18 cellular contexts compared by ENCODE assay signal in the genomic region with DNA sequence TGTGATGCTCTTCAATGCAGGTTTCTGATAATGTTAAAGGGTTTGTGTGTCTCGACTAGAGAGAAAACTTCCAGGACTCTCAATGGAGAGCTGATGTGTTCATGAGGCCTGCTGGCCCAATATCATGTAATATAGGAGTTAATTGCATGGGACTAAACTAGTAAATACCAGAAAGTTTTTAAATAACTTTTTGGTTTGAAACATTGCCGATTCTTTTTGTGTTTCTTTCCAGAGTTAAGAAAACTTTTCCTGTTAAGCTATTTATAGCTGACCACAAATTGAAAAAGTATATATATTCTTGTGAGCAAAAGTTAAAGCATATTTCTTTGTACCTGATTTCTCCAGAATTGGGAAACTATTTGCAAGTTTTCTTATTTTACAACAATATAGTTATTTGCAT.
A peak's percentile ranks its signal among the peaks of the same experiment; 100 is the strongest.
DNase-seq lines count a peak whose midpoint lies in the region; ATAC-seq and TF ChIP-seq lines count a peak whose summit lies in the region.
"Had no signal": no experiment of that assay in that cellular context is flagged by ENCODE, and none has a peak within 500 bp of the region (broad histone marks: within the 10 kb centered on the region; RNA-seq: fewer than 3 reads in every experiment).

No MANE protein-coding gene starts in this region.

- H3K27ac ChIP-seq in BLaER1 = no peak overlapping the region
- H3K27ac ChIP-seq: 22Rv1; BLaER1 treated with 17β-estradiol and CSF1 and Interleukin-3, amounts not matched to agents 10 nM and 100 nM had no signal

- H3K9me3 ChIP-seq in BLaER1 (no peaks in the 10 kb centered on the region), adipocyte (ENCODE audit: control insufficient read depth, low read length) (no peaks in the 10 kb centered on the region)
- H3K9me3 ChIP-seq: BLaER1 treated with 17β-estradiol and CSF1 and Interleukin-3, amounts not matched to agents 10 nM and 100 nM had no signal

- H3K36me3 ChIP-seq in BLaER1 = no peaks in the 10 kb centered on the region
- no peaks in the 10 kb centered on the region for H3K36me3 ChIP-seq in adipocyte (ENCODE audit: control insufficient read depth, insufficient read depth, low read length, severe bottlenecking)
- H3K36me3 ChIP-seq: BLaER1 treated with 17β-estradiol and CSF1 and Interleukin-3, amounts not matched to agents 10 nM and 100 nM had no signal

- no peaks in the 10 kb centered on the region for H4K20me1 ChIP-seq in BLaER1
- H4K20me1 ChIP-seq: BLaER1 treated with 17β-estradiol and CSF1 and Interleukin-3, amounts not matched to agents 10 nM and 100 nM had no signal

- no peak for TF ChIP-seq CTCF in AG09309 (IDR thresholded peaks at IDR 0.05; ENCODE audit: control insufficient read depth, insufficient read depth, low read depth, low read length, missing control alignments)

- H3K9ac ChIP-seq in BLaER1 (no peak overlapping the region), adipocyte (ENCODE audit: low read length) (no peak overlapping the region)
- H3K9ac ChIP-seq: BLaER1 treated with 17β-estradiol and CSF1 and Interleukin-3, amounts not matched to agents 10 nM and 100 nM had no signal

- H3K4me1 ChIP-seq in BLaER1 (peaks cover 9% of the 10 kb centered on the region), adipocyte (ENCODE audit: control insufficient read depth, insufficient read depth, low read length) (no peaks in the 10 kb centered on the region)

- peak; percentile 53 for DNase-seq in AG09309 (ENCODE audit: low read depth)
- DNase-seq in adipocyte (ENCODE audit: low read depth) = peak; percentile 21
- DNase-seq in fibroblast of peridontal ligament (ENCODE audit: extremely low read depth) = peak; percentile 70
- no peak for DNase-seq in NCI-H128 (lab: John Stamatoyannopoulos, UW; ENCODE audit: unreplicated experiment)
- DNase-seq in NCI-H1417 treated with DMSO at 0.1 percent for 48 hours (lab: John Stamatoyannopoulos, UW) = no peak
- DNase-seq in NCI-H2029 (lab: John Stamatoyannopoulos, UW) = no peak
- DNase-seq: Calu3; CD4-positive, alpha-beta T cell; CD8-positive, alpha-beta memory T cell; DMS53; DMS79 treated with DMSO at 0.1 percent for 48 hours; H9 had no signal

- H3K4me3 ChIP-seq in AG09309 (ENCODE audit: control insufficient read depth, low read depth, low read length) (no peak overlapping the region), BLaER1 (no peak overlapping the region), adipocyte (ENCODE audit: low read length) (no peak overlapping the region)
- H3K4me3 ChIP-seq: BLaER1 treated with 17β-estradiol and CSF1 and Interleukin-3, amounts not matched to agents 10 nM and 100 nM; GM23338 had no signal

- peak overlapping the region; percentile 39 for H3K4me2 ChIP-seq in BLaER1
- H3K4me2 ChIP-seq: GM23338 had no signal

- H3K27me3 ChIP-seq in BLaER1 (no peaks in the 10 kb centered on the region), adipocyte (replicated peaks; ENCODE audit: control insufficient read depth, insufficient read depth, low read length) (peaks cover 10% of the 10 kb centered on the region)

- ATAC-seq in HG02970 (IDR thresholded peaks at IDR 0.05; ENCODE audit: low FRiP score, unreplicated experiment) = no peak
- ATAC-seq: GM23338, HCT116 had no signal

Comparison
In these comparisons a context has a peak if more than half of its experiments do, and no peak if none do; other contexts are left out.
1. DNase-seq: peak in AG09309 (single experiment), adipocyte (single experiment) and fibroblast of peridontal ligament (single experiment); none in NCI-H128 (single experiment), NCI-H1417 treated with DMSO at 0.1 percent for 48 hours (single experiment) and NCI-H2029 (single experiment).